1 cellular context compared by ENCODE assay signal in the genomic region with DNA sequence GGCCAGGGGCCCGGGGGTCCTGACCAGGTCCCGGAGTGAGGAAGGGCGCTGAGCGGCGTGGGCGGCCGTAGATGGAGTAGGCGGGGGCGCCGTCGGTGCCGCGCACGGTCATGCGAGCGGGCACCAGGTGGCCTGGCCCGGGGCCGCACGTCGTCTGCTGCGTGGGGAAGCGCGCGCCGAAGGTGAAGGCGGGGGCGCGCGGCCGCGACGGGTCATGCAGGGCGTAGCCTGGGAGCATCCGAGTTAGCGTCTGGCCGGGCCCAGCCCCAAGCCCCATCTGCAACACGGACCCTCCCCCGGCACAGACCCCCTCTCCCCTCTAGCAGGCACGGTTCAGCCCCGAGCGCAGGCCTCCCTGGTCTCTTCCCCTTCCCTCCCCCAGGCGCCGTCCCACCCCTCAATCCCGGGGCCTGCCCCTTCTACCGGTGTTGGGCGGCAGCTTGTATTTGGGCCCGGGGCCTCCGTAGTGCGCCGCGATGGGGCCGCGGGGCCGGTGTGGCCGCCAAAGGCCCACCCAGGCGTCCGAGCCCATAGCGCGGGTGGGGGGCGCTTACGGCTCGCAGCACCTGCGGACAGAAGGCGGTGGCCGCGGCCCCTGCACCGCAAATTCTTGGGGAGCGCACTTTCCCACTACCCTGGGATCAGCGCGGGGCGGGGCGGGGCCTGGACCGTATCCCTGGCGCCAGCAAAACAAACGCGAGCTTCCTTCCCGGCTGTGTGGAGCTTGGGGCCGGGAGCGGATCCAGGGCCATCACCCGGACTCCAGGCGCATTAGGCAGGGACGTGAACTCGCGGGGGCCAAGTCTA.
A peak's percentile ranks its signal among the peaks of the same experiment; 100 is the strongest.
TF ChIP-seq lines count a peak whose summit lies in the region.

No MANE protein-coding gene starts in this region.

TF ChIP-seq in HepG2, 621 proteins besides CTCF, POLR2A, EP300 and RAD21 (continued from another document and continues in another):
- peak; percentile 37; the same call in 1 of the 2 replicates for TF ChIP-seq TARDBP (CRISPR knock-in tag; IDR thresholded peaks at IDR 0.05)
- peak; percentile 33 for TF ChIP-seq RBFOX2 (IDR thresholded peaks at IDR 0.05; ENCODE audit: low read depth, low read length)
- TF ChIP-seq, protein P1, sequence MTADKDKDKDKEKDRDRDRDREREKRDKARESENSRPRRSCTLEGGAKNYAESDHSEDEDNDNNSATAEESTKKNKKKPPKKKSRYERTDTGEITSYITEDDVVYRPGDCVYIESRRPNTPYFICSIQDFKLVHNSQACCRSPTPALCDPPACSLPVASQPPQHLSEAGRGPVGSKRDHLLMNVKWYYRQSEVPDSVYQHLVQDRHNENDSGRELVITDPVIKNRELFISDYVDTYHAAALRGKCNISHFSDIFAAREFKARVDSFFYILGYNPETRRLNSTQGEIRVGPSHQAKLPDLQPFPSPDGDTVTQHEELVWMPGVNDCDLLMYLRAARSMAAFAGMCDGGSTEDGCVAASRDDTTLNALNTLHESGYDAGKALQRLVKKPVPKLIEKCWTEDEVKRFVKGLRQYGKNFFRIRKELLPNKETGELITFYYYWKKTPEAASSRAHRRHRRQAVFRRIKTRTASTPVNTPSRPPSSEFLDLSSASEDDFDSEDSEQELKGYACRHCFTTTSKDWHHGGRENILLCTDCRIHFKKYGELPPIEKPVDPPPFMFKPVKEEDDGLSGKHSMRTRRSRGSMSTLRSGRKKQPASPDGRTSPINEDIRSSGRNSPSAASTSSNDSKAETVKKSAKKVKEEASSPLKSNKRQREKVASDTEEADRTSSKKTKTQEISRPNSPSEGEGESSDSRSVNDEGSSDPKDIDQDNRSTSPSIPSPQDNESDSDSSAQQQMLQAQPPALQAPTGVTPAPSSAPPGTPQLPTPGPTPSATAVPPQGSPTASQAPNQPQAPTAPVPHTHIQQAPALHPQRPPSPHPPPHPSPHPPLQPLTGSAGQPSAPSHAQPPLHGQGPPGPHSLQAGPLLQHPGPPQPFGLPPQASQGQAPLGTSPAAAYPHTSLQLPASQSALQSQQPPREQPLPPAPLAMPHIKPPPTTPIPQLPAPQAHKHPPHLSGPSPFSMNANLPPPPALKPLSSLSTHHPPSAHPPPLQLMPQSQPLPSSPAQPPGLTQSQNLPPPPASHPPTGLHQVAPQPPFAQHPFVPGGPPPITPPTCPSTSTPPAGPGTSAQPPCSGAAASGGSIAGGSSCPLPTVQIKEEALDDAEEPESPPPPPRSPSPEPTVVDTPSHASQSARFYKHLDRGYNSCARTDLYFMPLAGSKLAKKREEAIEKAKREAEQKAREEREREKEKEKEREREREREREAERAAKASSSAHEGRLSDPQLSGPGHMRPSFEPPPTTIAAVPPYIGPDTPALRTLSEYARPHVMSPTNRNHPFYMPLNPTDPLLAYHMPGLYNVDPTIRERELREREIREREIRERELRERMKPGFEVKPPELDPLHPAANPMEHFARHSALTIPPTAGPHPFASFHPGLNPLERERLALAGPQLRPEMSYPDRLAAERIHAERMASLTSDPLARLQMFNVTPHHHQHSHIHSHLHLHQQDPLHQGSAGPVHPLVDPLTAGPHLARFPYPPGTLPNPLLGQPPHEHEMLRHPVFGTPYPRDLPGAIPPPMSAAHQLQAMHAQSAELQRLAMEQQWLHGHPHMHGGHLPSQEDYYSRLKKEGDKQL (CRISPR knock-in tag; IDR thresholded peaks at IDR 0.05; ENCODE audit: low read depth), result no peak
- 0 out of 2 replicates have a peak, but pooled peaks have one; percentile 44 for TF ChIP-seq KAT7 (CRISPR knock-in tag; IDR thresholded peaks at IDR 0.05; ENCODE audit: borderline replicate concordance)
- TF ChIP-seq, protein P2, sequence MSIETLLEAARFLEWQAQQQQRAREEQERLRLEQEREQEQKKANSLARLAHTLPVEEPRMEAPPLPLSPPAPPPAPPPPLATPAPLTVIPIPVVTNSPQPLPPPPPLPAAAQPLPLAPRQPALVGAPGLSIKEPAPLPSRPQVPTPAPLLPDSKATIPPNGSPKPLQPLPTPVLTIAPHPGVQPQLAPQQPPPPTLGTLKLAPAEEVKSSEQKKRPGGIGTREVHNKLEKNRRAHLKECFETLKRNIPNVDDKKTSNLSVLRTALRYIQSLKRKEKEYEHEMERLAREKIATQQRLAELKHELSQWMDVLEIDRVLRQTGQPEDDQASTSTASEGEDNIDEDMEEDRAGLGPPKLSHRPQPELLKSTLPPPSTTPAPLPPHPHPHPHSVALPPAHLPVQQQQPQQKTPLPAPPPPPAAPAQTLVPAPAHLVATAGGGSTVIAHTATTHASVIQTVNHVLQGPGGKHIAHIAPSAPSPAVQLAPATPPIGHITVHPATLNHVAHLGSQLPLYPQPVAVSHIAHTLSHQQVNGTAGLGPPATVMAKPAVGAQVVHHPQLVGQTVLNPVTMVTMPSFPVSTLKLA (IDR thresholded peaks at IDR 0.05), result no peak
- TF ChIP-seq, protein P3, sequence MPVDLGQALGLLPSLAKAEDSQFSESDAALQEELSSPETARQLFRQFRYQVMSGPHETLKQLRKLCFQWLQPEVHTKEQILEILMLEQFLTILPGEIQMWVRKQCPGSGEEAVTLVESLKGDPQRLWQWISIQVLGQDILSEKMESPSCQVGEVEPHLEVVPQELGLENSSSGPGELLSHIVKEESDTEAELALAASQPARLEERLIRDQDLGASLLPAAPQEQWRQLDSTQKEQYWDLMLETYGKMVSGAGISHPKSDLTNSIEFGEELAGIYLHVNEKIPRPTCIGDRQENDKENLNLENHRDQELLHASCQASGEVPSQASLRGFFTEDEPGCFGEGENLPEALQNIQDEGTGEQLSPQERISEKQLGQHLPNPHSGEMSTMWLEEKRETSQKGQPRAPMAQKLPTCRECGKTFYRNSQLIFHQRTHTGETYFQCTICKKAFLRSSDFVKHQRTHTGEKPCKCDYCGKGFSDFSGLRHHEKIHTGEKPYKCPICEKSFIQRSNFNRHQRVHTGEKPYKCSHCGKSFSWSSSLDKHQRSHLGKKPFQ (CRISPR knock-in tag; IDR thresholded peaks at IDR 0.05; ENCODE audit: insufficient replicate concordance), result peak; percentile 28
- no peak for TF ChIP-seq RAD51 (IDR thresholded peaks at IDR 0.05; ENCODE audit: borderline replicate concordance)
- TF ChIP-seq KDM2A (CRISPR knock-in tag; IDR thresholded peaks at IDR 0.05; ENCODE audit: borderline replicate concordance, low read depth), result peak; percentile 54; the same call in 1 of the 2 replicates
- TF ChIP-seq JARID2 (CRISPR knock-in tag; IDR thresholded peaks at IDR 0.05; ENCODE audit: insufficient replicate concordance), result no peak
- no peak for TF ChIP-seq ZNF629 (CRISPR knock-in tag; conservative IDR thresholded peaks at IDR 0.05)
- TF ChIP-seq ZNF777 (CRISPR knock-in tag; IDR thresholded peaks at IDR 0.05), result peak; percentile 94
- TF ChIP-seq ZNF746 (CRISPR knock-in tag; IDR thresholded peaks at IDR 0.05), result 0 out of 2 replicates have a peak, but pooled peaks have one; percentile 28
- TF ChIP-seq ZNF772 (CRISPR knock-in tag; IDR thresholded peaks at IDR 0.05), result no peak
- TF ChIP-seq ASH2L (IDR thresholded peaks at IDR 0.05; ENCODE audit: insufficient read length, low read depth, low read length), result no peak
- no peak for TF ChIP-seq ZFP41 (CRISPR knock-in tag; IDR thresholded peaks at IDR 0.05; ENCODE audit: borderline replicate concordance)
- no peak for TF ChIP-seq ZMYM3 (CRISPR knock-in tag; IDR thresholded peaks at IDR 0.05)
- no peak for TF ChIP-seq ZNF549 (CRISPR knock-in tag; IDR thresholded peaks at IDR 0.05)
- peak; percentile 70 for TF ChIP-seq HNRNPK (IDR thresholded peaks at IDR 0.05; ENCODE audit: low read depth, low read length, poor library complexity, severe bottlenecking)
- TF ChIP-seq SP5 (CRISPR knock-in tag; IDR thresholded peaks at IDR 0.05; ENCODE audit: borderline replicate concordance, low read depth), result peak; percentile 43; the same call in 1 of the 2 replicates
- TF ChIP-seq RFX1 (IDR thresholded peaks at IDR 0.05), result peak; percentile 25; the same call in 1 of the 2 replicates
- no peak for TF ChIP-seq CENPX (CRISPR knock-in tag; IDR thresholded peaks at IDR 0.05)
- TF ChIP-seq, protein P4, sequence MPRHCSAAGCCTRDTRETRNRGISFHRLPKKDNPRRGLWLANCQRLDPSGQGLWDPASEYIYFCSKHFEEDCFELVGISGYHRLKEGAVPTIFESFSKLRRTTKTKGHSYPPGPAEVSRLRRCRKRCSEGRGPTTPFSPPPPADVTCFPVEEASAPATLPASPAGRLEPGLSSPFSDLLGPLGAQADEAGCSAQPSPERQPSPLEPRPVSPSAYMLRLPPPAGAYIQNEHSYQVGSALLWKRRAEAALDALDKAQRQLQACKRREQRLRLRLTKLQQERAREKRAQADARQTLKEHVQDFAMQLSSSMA (CRISPR knock-in tag; IDR thresholded peaks at IDR 0.05), result no peak
- TF ChIP-seq AGO1 (IDR thresholded peaks at IDR 0.05; ENCODE audit: low read depth, low read length, poor library complexity, severe bottlenecking), result peak; percentile 84
- TF ChIP-seq, protein P5, sequence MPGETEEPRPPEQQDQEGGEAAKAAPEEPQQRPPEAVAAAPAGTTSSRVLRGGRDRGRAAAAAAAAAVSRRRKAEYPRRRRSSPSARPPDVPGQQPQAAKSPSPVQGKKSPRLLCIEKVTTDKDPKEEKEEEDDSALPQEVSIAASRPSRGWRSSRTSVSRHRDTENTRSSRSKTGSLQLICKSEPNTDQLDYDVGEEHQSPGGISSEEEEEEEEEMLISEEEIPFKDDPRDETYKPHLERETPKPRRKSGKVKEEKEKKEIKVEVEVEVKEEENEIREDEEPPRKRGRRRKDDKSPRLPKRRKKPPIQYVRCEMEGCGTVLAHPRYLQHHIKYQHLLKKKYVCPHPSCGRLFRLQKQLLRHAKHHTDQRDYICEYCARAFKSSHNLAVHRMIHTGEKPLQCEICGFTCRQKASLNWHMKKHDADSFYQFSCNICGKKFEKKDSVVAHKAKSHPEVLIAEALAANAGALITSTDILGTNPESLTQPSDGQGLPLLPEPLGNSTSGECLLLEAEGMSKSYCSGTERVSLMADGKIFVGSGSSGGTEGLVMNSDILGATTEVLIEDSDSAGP (CRISPR knock-in tag; IDR thresholded peaks at IDR 0.05; ENCODE audit: borderline replicate concordance), result peak; percentile 20; the same call in 1 of the 2 replicates
- peak; percentile 45; the same call in 1 of the 2 replicates for TF ChIP-seq ZNF337 (CRISPR knock-in tag; IDR thresholded peaks at IDR 0.05; ENCODE audit: borderline replicate concordance, low read depth)
- TF ChIP-seq, protein P6, sequence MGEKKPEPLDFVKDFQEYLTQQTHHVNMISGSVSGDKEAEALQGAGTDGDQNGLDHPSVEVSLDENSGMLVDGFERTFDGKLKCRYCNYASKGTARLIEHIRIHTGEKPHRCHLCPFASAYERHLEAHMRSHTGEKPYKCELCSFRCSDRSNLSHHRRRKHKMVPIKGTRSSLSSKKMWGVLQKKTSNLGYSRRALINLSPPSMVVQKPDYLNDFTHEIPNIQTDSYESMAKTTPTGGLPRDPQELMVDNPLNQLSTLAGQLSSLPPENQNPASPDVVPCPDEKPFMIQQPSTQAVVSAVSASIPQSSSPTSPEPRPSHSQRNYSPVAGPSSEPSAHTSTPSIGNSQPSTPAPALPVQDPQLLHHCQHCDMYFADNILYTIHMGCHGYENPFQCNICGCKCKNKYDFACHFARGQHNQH (CRISPR knock-in tag; IDR thresholded peaks at IDR 0.05), result 0 out of 2 replicates have a peak, but pooled peaks have one; percentile 15
- TF ChIP-seq ZNF230 (CRISPR knock-in tag; IDR thresholded peaks at IDR 0.05), result no peak
- TF ChIP-seq ZNF607 (CRISPR knock-in tag; IDR thresholded peaks at IDR 0.05; ENCODE audit: borderline replicate concordance), result peak; percentile 60; the same call in 1 of the 2 replicates
- peak; percentile 18 for TF ChIP-seq YY1 (IDR thresholded peaks at IDR 0.05; ENCODE audit: insufficient read depth, insufficient replicate concordance, low read depth, low read length)
- no peak for TF ChIP-seq ZBTB21 (CRISPR knock-in tag; IDR thresholded peaks at IDR 0.05)
- 0 out of 2 replicates have a peak, but pooled peaks have one; percentile 14 for TF ChIP-seq ZNF768 (CRISPR knock-in tag; IDR thresholded peaks at IDR 0.05)
- peak; percentile 23; the same call in 1 of the 2 replicates for TF ChIP-seq SAP130 (CRISPR knock-in tag; IDR thresholded peaks at IDR 0.05; ENCODE audit: low read depth)
- no peak for TF ChIP-seq CREB1 (IDR thresholded peaks at IDR 0.05)
- no peak for TF ChIP-seq CREB1 (CRISPR knock-in tag; IDR thresholded peaks at IDR 0.05)
- TF ChIP-seq ESRRA (CRISPR knock-in tag; IDR thresholded peaks at IDR 0.05; ENCODE audit: low read depth), result 0 out of 2 replicates have a peak, but pooled peaks have one; percentile 35
- 0 out of 2 replicates have a peak, but pooled peaks have one; percentile 2 for TF ChIP-seq NFKB2 (CRISPR knock-in tag; IDR thresholded peaks at IDR 0.05; ENCODE audit: borderline replicate concordance)
- TF ChIP-seq, protein P7, sequence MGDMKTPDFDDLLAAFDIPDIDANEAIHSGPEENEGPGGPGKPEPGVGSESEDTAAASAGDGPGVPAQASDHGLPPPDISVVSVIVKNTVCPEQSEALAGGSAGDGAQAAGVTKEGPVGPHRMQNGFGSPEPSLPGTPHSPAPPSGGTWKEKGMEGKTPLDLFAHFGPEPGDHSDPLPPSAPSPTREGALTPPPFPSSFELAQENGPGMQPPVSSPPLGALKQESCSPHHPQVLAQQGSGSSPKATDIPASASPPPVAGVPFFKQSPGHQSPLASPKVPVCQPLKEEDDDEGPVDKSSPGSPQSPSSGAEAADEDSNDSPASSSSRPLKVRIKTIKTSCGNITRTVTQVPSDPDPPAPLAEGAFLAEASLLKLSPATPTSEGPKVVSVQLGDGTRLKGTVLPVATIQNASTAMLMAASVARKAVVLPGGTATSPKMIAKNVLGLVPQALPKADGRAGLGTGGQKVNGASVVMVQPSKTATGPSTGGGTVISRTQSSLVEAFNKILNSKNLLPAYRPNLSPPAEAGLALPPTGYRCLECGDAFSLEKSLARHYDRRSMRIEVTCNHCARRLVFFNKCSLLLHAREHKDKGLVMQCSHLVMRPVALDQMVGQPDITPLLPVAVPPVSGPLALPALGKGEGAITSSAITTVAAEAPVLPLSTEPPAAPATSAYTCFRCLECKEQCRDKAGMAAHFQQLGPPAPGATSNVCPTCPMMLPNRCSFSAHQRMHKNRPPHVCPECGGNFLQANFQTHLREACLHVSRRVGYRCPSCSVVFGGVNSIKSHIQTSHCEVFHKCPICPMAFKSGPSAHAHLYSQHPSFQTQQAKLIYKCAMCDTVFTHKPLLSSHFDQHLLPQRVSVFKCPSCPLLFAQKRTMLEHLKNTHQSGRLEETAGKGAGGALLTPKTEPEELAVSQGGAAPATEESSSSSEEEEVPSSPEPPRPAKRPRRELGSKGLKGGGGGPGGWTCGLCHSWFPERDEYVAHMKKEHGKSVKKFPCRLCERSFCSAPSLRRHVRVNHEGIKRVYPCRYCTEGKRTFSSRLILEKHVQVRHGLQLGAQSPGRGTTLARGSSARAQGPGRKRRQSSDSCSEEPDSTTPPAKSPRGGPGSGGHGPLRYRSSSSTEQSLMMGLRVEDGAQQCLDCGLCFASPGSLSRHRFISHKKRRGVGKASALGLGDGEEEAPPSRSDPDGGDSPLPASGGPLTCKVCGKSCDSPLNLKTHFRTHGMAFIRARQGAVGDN (CRISPR knock-in tag; IDR thresholded peaks at IDR 0.05), result peak; percentile 59
- TF ChIP-seq, protein P8, sequence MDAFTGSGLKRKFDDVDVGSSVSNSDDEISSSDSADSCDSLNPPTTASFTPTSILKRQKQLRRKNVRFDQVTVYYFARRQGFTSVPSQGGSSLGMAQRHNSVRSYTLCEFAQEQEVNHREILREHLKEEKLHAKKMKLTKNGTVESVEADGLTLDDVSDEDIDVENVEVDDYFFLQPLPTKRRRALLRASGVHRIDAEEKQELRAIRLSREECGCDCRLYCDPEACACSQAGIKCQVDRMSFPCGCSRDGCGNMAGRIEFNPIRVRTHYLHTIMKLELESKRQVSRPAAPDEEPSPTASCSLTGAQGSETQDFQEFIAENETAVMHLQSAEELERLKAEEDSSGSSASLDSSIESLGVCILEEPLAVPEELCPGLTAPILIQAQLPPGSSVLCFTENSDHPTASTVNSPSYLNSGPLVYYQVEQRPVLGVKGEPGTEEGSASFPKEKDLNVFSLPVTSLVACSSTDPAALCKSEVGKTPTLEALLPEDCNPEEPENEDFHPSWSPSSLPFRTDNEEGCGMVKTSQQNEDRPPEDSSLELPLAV (CRISPR knock-in tag; conservative IDR thresholded peaks at IDR 0.05; ENCODE audit: low read depth), result no peak
- TF ChIP-seq SOX5 (CRISPR knock-in tag; IDR thresholded peaks at IDR 0.05; ENCODE audit: borderline replicate concordance), result no peak
- peak; percentile 25; the same call in 1 of the 2 replicates for TF ChIP-seq FOSL2 (CRISPR knock-in tag; IDR thresholded peaks at IDR 0.05)
